8 cellular contexts compared by ENCODE assay signal in genomic region chr10:99430451-99431189, GRCh38. TPM values are rescaled to one million over a fixed set of nuclear protein-coding genes. Genes with fewer than 3 reads are reported as not detected.
A peak's percentile ranks its signal among the peaks of the same experiment; 100 is the strongest.
DNase-seq lines count a peak whose midpoint lies in the region; FAIRE-seq and TF ChIP-seq lines count a peak whose summit lies in the region.

GOT1 (minus strand) TSS chr10:99430624; CDS start chr10:99430565, 59 bp downstream.

- CTCF ChIA-PET in activated naive CD4-positive, alpha-beta T cell treated with anti-CD3 and anti-CD28 coated beads, Interleukin-2, amount 10 ng/mL, durations not matched to agents 7 days and 5 days (lab: Charles Lee): interaction anchor here (0.8 to 1.4 kb wide), 4 partner anchors 26 to 277 kb away, joined by 3 to 4 read pairs (median 3); no protein-coding TSS in a partner anchor

- H3K14ac ChIP-seq in neuronal stem cell (ENCODE audit: low read length): no peak within 1 kb of the TSS

- H3K9me3 Mint-ChIP-seq in HFFc6: no peaks in the 10 kb centered on the region
- no peaks in the 10 kb centered on the region for H3K9me3 Mint-ChIP-seq in activated naive CD4-positive, alpha-beta T cell treated with anti-CD3 and anti-CD28 coated beads, Interleukin-2, amount 10 ng/mL, durations not matched to agents 7 days and 5 days

- H3K4me1 Mint-ChIP-seq in HFFc6 (ENCODE audit: low read depth): peaks cover 29% of the 10 kb centered on the region
- peaks cover 41% of the 10 kb centered on the region for H3K4me1 Mint-ChIP-seq in activated naive CD4-positive, alpha-beta T cell treated with anti-CD3 and anti-CD28 coated beads, Interleukin-2, amount 10 ng/mL, durations not matched to agents 7 days and 5 days

- H3K4ac ChIP-seq in neuronal stem cell (ENCODE audit: low read length): no peak within 1 kb of the TSS

- peaks cover 5% of the 10 kb centered on the region for H3K79me1 ChIP-seq in neuronal stem cell (ENCODE audit: low read depth, low read length)

- H3K27me3 Mint-ChIP-seq in HFFc6 (ENCODE audit: insufficient read depth): peaks cover 7% of the 10 kb centered on the region; the same call in 1 of the 2 replicates
- no peaks in the 10 kb centered on the region for H3K27me3 Mint-ChIP-seq in activated naive CD4-positive, alpha-beta T cell treated with anti-CD3 and anti-CD28 coated beads, Interleukin-2, amount 10 ng/mL, durations not matched to agents 7 days and 5 days

- no peak within 1 kb of the TSS for H4K8ac ChIP-seq in neuronal stem cell (ENCODE audit: low read depth, low read length)

- H3K18ac ChIP-seq in neuronal stem cell (ENCODE audit: low read length): peak within 1 kb of the TSS; percentile 61

- H2BK5ac ChIP-seq in neuronal stem cell (ENCODE audit: low read length): no peak within 1 kb of the TSS

- H3K27ac Mint-ChIP-seq in HFFc6: peak within 1 kb of the TSS; percentile 95
- peak within 1 kb of the TSS; percentile 92 for H3K27ac Mint-ChIP-seq in activated naive CD4-positive, alpha-beta T cell treated with anti-CD3 and anti-CD28 coated beads, Interleukin-2, amount 10 ng/mL, durations not matched to agents 7 days and 5 days

- no peak within 1 kb of the TSS for H2BK120ac ChIP-seq in neuronal stem cell (ENCODE audit: low read depth, low read length)

- peak within 1 kb of the TSS; percentile 97 for H2AFZ ChIP-seq in neuronal stem cell (ENCODE audit: low read length)

- H3K9ac ChIP-seq in SK-N-MC (ENCODE audit: insufficient read length) (peak within 1 kb of the TSS; percentile 90), neuronal stem cell (ENCODE audit: low read depth, low read length, poor library complexity) (peak within 1 kb of the TSS; percentile 88)

- H3K4me1 ChIP-seq in neuronal stem cell (ENCODE audit: control insufficient read depth in 2 of 2, insufficient read depth in 1 of 2, low read depth in 1 of 2, low read length in 2 of 2): peaks cover 7 to 10% of the 10 kb centered on the region in 2 donors

- H3K4me2 ChIP-seq in neuronal stem cell (ENCODE audit: insufficient read depth, low read length, poor library complexity, severe bottlenecking): peak within 1 kb of the TSS; percentile 85

- peak; percentile 94 for TF ChIP-seq POLR2A in NB4 (IDR thresholded peaks at IDR 0.05; ENCODE audit: extremely low read depth, insufficient read length)

- no peaks in the 10 kb centered on the region for H3K27me3 ChIP-seq in neuronal stem cell (ENCODE audit: control insufficient read depth in 3 of 3, insufficient read depth in 3 of 3, low read depth in 1 of 3, low read length in 3 of 3)

- H3K4me3 Mint-ChIP-seq in HFFc6: peak within 1 kb of the TSS; percentile 100
- H3K4me3 Mint-ChIP-seq in activated naive CD4-positive, alpha-beta T cell treated with anti-CD3 and anti-CD28 coated beads, Interleukin-2, amount 10 ng/mL, durations not matched to agents 7 days and 5 days: peak within 1 kb of the TSS; percentile 99

- H3K36me3 Mint-ChIP-seq in HFFc6 (ENCODE audit: low read depth): no peaks in the 10 kb centered on the region
- peaks cover 5% of the 10 kb centered on the region for H3K36me3 Mint-ChIP-seq in activated naive CD4-positive, alpha-beta T cell treated with anti-CD3 and anti-CD28 coated beads, Interleukin-2, amount 10 ng/mL, durations not matched to agents 7 days and 5 days

- H2BK12ac ChIP-seq in neuronal stem cell (ENCODE audit: low read length): no peak within 1 kb of the TSS

- H3K36me3 ChIP-seq in SK-N-MC (ENCODE audit: insufficient read depth, low read length) (no peaks in the 10 kb centered on the region; the same call in 1 of the 2 replicates), neuronal stem cell (replicated peaks in 1 of 2; ENCODE audit: control insufficient read depth in 2 of 2, insufficient read depth in 2 of 2, low read length in 2 of 2) (peaks cover under 1 to 23% of the 10 kb centered on the region in 2 donors)

- WGBS in neuronal stem cell (ENCODE audit: extremely low coverage in 2 of 2, insufficient read length in 2 of 2, insufficient replicate concordance in 1 of 2), 2 donors: no CpG with 5 or more reads among the region's 59 CpGs

- H2AK5ac ChIP-seq in neuronal stem cell (ENCODE audit: low read depth, low read length): peak within 1 kb of the TSS; percentile 15

- H3K27ac ChIP-seq in SK-N-MC (peak within 1 kb of the TSS; percentile 76; the same call in 1 of the 2 replicates), neuronal stem cell (replicated peaks; ENCODE audit: low read length) (no peak within 1 kb of the TSS), substantia nigra (ENCODE audit: low read depth, low read length, poor library complexity, severe bottlenecking) (peak within 1 kb of the TSS; percentile 78)

- no peak within 1 kb of the TSS for H2BK15ac ChIP-seq in neuronal stem cell (ENCODE audit: low read length)

- TF ChIP-seq CTCF in HFFc6 (IDR thresholded peaks at IDR 0.05) (no peak), NB4 (IDR thresholded peaks at IDR 0.05; ENCODE audit: low read depth, low read length) (no peak)

- DNase-seq in GM04503 (ENCODE audit: low read depth) (peak; percentile 97), HFFc6 (peak; percentile 99), NB4 (ENCODE audit: low read depth) (peak; percentile 99), SK-N-MC (ENCODE audit: low read depth, low spot score) (peak; percentile 80), frontal cortex (ENCODE audit: low spot score in 2 of 2) (peak; percentile 84 to 94), neuronal stem cell (ENCODE audit: low spot score) (peak; percentile 95), substantia nigra (lab: John Stamatoyannopoulos, UW) (peak; percentile 70 to 98 (median 95))
- peak; percentile 96 for DNase-seq in activated naive CD4-positive, alpha-beta T cell treated with anti-CD3 and anti-CD28 coated beads, Interleukin-2, amount 10 ng/mL, durations not matched to agents 7 days and 5 days

- no peak within 1 kb of the TSS for H3K23ac ChIP-seq in neuronal stem cell (ENCODE audit: low read depth, low read length, poor library complexity)

- H4K91ac ChIP-seq in neuronal stem cell (ENCODE audit: low read depth, low read length, poor library complexity): no peak within 1 kb of the TSS

- peak within 1 kb of the TSS; percentile 95 for H3K4me3 ChIP-seq in NB4 (ENCODE audit: low read depth, low read length)
- peak within 1 kb of the TSS; percentile 87 for H3K4me3 ChIP-seq in SK-N-MC
- H3K4me3 ChIP-seq in neuronal stem cell (ENCODE audit: low read length in 2 of 2): peak within 1 kb of the TSS; percentile 84 to 86

- peak; percentile 97 for FAIRE-seq in frontal cortex (lab: Jason Lieb, UNC)

- H3K9me3 ChIP-seq in SK-N-MC (ENCODE audit: low read depth, low read length) (no peaks in the 10 kb centered on the region), neuronal stem cell (replicated peaks in 1 of 2; ENCODE audit: control insufficient read depth in 2 of 2, insufficient read depth in 1 of 2, low read depth in 1 of 2, low read length in 2 of 2) (no peaks in the 10 kb centered on the region)

RNA-seq across cellular contexts. Expression of gene GOT1, which starts in this region (rescaled TPM):
- 10 to 100 TPM; 34.9 to 42.0 (median 41.6) TPM for total RNA-seq in HFFc6 (2021; fragmentation: NEBNext Ultra II Directional; extraction: Animal tissue kit (Norgen Biotek cat#: 25700))
- total RNA-seq in frontal cortex: 22.4 TPM
- polyA plus RNA-seq in neuronal stem cell (2013, experiment 1 of 2): 42.3 TPM
- polyA plus RNA-seq in neuronal stem cell (2013, experiment 2 of 2): 40.4 TPM
